8 cellular contexts compared by ENCODE assay signal in the genomic region with DNA sequence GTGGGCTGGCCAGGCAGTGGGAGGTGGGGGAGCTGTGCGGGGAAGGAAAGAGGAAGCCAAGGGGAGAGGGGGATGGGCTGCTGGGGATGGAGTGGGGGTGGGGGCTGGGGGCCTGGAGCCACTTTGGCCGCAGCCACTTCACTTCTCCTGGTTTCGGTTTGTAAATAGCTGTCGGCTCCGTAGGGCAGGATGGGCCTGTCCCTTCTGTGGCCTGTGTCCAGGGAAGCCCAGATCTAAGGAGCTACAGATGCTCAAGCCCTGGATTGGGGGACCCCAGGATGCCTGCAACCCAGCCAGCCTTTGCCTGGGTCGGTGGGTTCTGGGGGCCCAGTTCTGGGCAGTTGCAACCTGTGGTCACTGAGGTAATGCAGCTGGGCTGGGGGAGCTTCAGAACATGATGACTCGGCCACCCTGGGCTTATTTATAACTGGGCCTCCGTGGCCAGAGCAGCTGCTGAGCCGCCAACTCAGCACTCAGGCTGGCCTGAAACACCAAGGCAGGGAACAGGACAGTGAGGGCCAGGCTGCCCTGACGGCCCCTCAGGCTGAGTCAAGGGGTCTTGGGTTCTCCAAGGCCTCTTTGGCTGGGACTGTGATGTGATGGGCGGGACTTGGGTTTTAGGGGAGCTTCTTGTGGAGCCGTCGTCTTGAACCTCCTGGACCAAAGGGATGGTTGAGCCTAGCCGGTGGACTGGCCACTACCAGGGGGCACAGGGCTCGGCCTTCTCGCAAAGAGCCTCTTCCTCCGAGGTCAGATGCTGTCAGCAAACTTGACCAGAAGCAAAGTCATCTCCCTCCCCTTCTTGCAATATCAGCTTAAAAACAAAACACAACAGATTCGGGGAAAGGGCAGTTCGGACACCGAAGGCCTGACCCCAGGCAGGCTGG. TPM values are rescaled to one million over a fixed set of nuclear protein-coding genes. Genes with fewer than 3 reads are reported as not detected.
DNase-seq lines count a peak whose midpoint lies in the region; ATAC-seq and TF ChIP-seq lines count a peak whose summit lies in the region.

No MANE protein-coding gene starts in this region.

- peak overlapping the region; percentile 91 for H3K27ac Mint-ChIP-seq in activated T-helper 2 cell treated with anti-CD3 and anti-CD28 coated beads, Interferon-gamma antibody, Interleukin-2, Interleukin-4, amounts not matched to agents 10 μg/mL and 5 μg/mL and 100 μg/mL, durations not matched to agents 14 hours and 24 hours and 36 hours
- peak overlapping the region; percentile 88 to 95 (median 92) for H3K27ac Mint-ChIP-seq in immature natural killer cell
- no peak overlapping the region for H3K27ac Mint-ChIP-seq in glutamatergic neuron (ENCODE audit: unreplicated experiment)
- H3K27ac Mint-ChIP-seq in osteocyte (ENCODE audit: unreplicated experiment) = no peak overlapping the region

- TF ChIP-seq CTCF in glutamatergic neuron (IDR thresholded peaks at IDR 0.05; ENCODE audit: partially characterized antibody, unreplicated experiment) (no peak), osteocyte (IDR thresholded peaks at IDR 0.05) (no peak)

- H3K4me3 Mint-ChIP-seq in activated T-helper 2 cell treated with anti-CD3 and anti-CD28 coated beads, Interferon-gamma antibody, Interleukin-2, Interleukin-4, amounts not matched to agents 10 μg/mL and 5 μg/mL and 100 μg/mL, durations not matched to agents 14 hours and 24 hours and 36 hours (ENCODE audit: low read depth) = no peak overlapping the region
- peak overlapping the region; percentile 65 to 80 (median 76) for H3K4me3 Mint-ChIP-seq in immature natural killer cell
- no peak overlapping the region for H3K4me3 Mint-ChIP-seq in glutamatergic neuron (ENCODE audit: unreplicated experiment)
- no peak overlapping the region for H3K4me3 Mint-ChIP-seq in osteocyte (ENCODE audit: unreplicated experiment)

- no peaks in the 10 kb centered on the region for H3K36me3 Mint-ChIP-seq in activated T-helper 2 cell treated with anti-CD3 and anti-CD28 coated beads, Interferon-gamma antibody, Interleukin-2, Interleukin-4, amounts not matched to agents 10 μg/mL and 5 μg/mL and 100 μg/mL, durations not matched to agents 14 hours and 24 hours and 36 hours (ENCODE audit: low read depth)
- H3K36me3 Mint-ChIP-seq in immature natural killer cell = no peaks in the 10 kb centered on the region
- H3K36me3 Mint-ChIP-seq in glutamatergic neuron (ENCODE audit: unreplicated experiment) = no peaks in the 10 kb centered on the region
- H3K36me3 Mint-ChIP-seq in osteocyte (ENCODE audit: unreplicated experiment) = no peaks in the 10 kb centered on the region

- peaks cover 17% of the 10 kb centered on the region for H3K4me1 Mint-ChIP-seq in activated T-helper 2 cell treated with anti-CD3 and anti-CD28 coated beads, Interferon-gamma antibody, Interleukin-2, Interleukin-4, amounts not matched to agents 10 μg/mL and 5 μg/mL and 100 μg/mL, durations not matched to agents 14 hours and 24 hours and 36 hours (ENCODE audit: low read depth)
- H3K4me1 Mint-ChIP-seq in immature natural killer cell (peaks cover 72 to 75% of the 10 kb centered on the region in 2 donors), glutamatergic neuron (ENCODE audit: low read depth, unreplicated experiment) (peaks cover 4% of the 10 kb centered on the region), osteocyte (ENCODE audit: unreplicated experiment) (peaks cover 2% of the 10 kb centered on the region)

- ATAC-seq in GM21529 (IDR thresholded peaks at IDR 0.05; ENCODE audit: unreplicated experiment) = no peak

- no peaks in the 10 kb centered on the region for H3K9me3 Mint-ChIP-seq in activated T-helper 2 cell treated with anti-CD3 and anti-CD28 coated beads, Interferon-gamma antibody, Interleukin-2, Interleukin-4, amounts not matched to agents 10 μg/mL and 5 μg/mL and 100 μg/mL, durations not matched to agents 14 hours and 24 hours and 36 hours
- H3K9me3 Mint-ChIP-seq in immature natural killer cell = no peaks in the 10 kb centered on the region
- H3K9me3 Mint-ChIP-seq in glutamatergic neuron (ENCODE audit: unreplicated experiment) = peaks cover 2% of the 10 kb centered on the region
- no peaks in the 10 kb centered on the region for H3K9me3 Mint-ChIP-seq in osteocyte (ENCODE audit: unreplicated experiment)

- no peaks in the 10 kb centered on the region for H3K27me3 Mint-ChIP-seq in activated T-helper 2 cell treated with anti-CD3 and anti-CD28 coated beads, Interferon-gamma antibody, Interleukin-2, Interleukin-4, amounts not matched to agents 10 μg/mL and 5 μg/mL and 100 μg/mL, durations not matched to agents 14 hours and 24 hours and 36 hours (ENCODE audit: low read depth)
- H3K27me3 Mint-ChIP-seq in immature natural killer cell (ENCODE audit: low read depth in 3 of 3) = peaks cover 2 to 12% (median 2%) of the 10 kb centered on the region in 3 donors
- H3K27me3 Mint-ChIP-seq in glutamatergic neuron (ENCODE audit: unreplicated experiment) = peaks cover 3% of the 10 kb centered on the region
- H3K27me3 Mint-ChIP-seq in osteocyte (ENCODE audit: unreplicated experiment) = no peaks in the 10 kb centered on the region

- intact Hi-C loops in activated T-helper 2 cell treated with anti-CD3 and anti-CD28 coated beads, Interferon-gamma antibody, Interleukin-2, Interleukin-4, amounts not matched to agents 10 μg/mL and 5 μg/mL and 100 μg/mL, durations not matched to agents 14 hours and 24 hours and 36 hours (cut with micrococcal nuclease) = no loop called here

- DNase-seq in SIG-M5 treated with dmso at 0.1 percent for 504 hours (lab: John Stamatoyannopoulos, UW; ENCODE audit: unreplicated experiment) (peak; percentile 78), SIG-M5 (lab: John Stamatoyannopoulos, UW) (no peak), immature natural killer cell (no peak), substantia nigra (lab: John Stamatoyannopoulos, UW) (peak in 10 of 49 donors; percentile 27 to 62 (median 44)), glutamatergic neuron (no peak), osteocyte (ENCODE audit: extremely low spot score, unreplicated experiment) (no peak)
- no peak for DNase-seq in activated T-helper 2 cell treated with anti-CD3 and anti-CD28 coated beads, Interferon-gamma antibody, Interleukin-2, Interleukin-4, amounts not matched to agents 10 μg/mL and 5 μg/mL and 100 μg/mL, durations not matched to agents 14 hours and 24 hours and 36 hours (ENCODE audit: low spot score)

- peak overlapping the region; percentile 70 for H3K27ac ChIP-seq in substantia nigra (ENCODE audit: low read depth, low read length, poor library complexity, severe bottlenecking)

RNA-seq across cellular contexts. Expression of a gene that starts 15.0 kb away (rescaled TPM):
- 12.5 and 15.2 TPM in 2 replicates for total RNA-seq in activated T-helper 2 cell treated with anti-CD3 and anti-CD28 coated beads, Interferon-gamma antibody, Interleukin-2, Interleukin-4, amounts not matched to agents 10 μg/mL and 5 μg/mL and 100 μg/mL, durations not matched to agents 14 hours and 24 hours and 36 hours
- 10 to 100 TPM; 22.1 to 33.2 (median 27.7) TPM for polyA plus RNA-seq in immature natural killer cell
- total RNA-seq in glutamatergic neuron (ENCODE audit: unreplicated experiment) = 60.0 TPM
- total RNA-seq in osteocyte = 95.4 and 98.7 TPM in 2 replicates

RNA-seq across cellular contexts. Expression of a gene that starts 15.1 kb away (rescaled TPM):
- total RNA-seq in activated T-helper 2 cell treated with anti-CD3 and anti-CD28 coated beads, Interferon-gamma antibody, Interleukin-2, Interleukin-4, amounts not matched to agents 10 μg/mL and 5 μg/mL and 100 μg/mL, durations not matched to agents 14 hours and 24 hours and 36 hours = 0.11 TPM in 1 of 2 replicates, not detected in the other
- polyA plus RNA-seq in immature natural killer cell = 1 to 10 TPM in 2 of 3 donors, under 1 TPM in 1; 0.95 to 3.6 (median 2.3) TPM
- total RNA-seq in glutamatergic neuron (ENCODE audit: unreplicated experiment) (not detected), osteocyte (not detected in 2 replicates)

RNA-seq across cellular contexts. Expression of a gene that starts 32.8 kb away (rescaled TPM):
- 214 and 219 TPM in 2 replicates for total RNA-seq in activated T-helper 2 cell treated with anti-CD3 and anti-CD28 coated beads, Interferon-gamma antibody, Interleukin-2, Interleukin-4, amounts not matched to agents 10 μg/mL and 5 μg/mL and 100 μg/mL, durations not matched to agents 14 hours and 24 hours and 36 hours
- 100 to 1,000 TPM; 157 to 207 (median 184) TPM for polyA plus RNA-seq in immature natural killer cell
- total RNA-seq in glutamatergic neuron (ENCODE audit: unreplicated experiment) (112 TPM), osteocyte (123 and 126 TPM in 2 replicates)

RNA-seq across cellular contexts. Expression of a gene that starts 40.9 kb away (rescaled TPM):
- total RNA-seq in activated T-helper 2 cell treated with anti-CD3 and anti-CD28 coated beads, Interferon-gamma antibody, Interleukin-2, Interleukin-4, amounts not matched to agents 10 μg/mL and 5 μg/mL and 100 μg/mL, durations not matched to agents 14 hours and 24 hours and 36 hours = not detected in 2 replicates
- polyA plus RNA-seq in immature natural killer cell = not detected
- not detected for total RNA-seq in glutamatergic neuron (ENCODE audit: unreplicated experiment)
- total RNA-seq in osteocyte = not detected in 2 replicates

RNA-seq across cellular contexts. Expression of a gene that starts 55.5 kb away (rescaled TPM):
- total RNA-seq in activated T-helper 2 cell treated with anti-CD3 and anti-CD28 coated beads, Interferon-gamma antibody, Interleukin-2, Interleukin-4, amounts not matched to agents 10 μg/mL and 5 μg/mL and 100 μg/mL, durations not matched to agents 14 hours and 24 hours and 36 hours = 0.18 and 1.3 TPM in 2 replicates
- not detected for polyA plus RNA-seq in immature natural killer cell
- total RNA-seq in glutamatergic neuron (ENCODE audit: unreplicated experiment) (0.54 TPM), osteocyte (0.24 and 0.42 TPM in 2 replicates)

Comparison
In these comparisons a context has a peak if more than half of its experiments do, and no peak if none do; other contexts are left out.
1. H3K27ac Mint-ChIP-seq: peak in activated T-helper 2 cell treated with anti-CD3 and anti-CD28 coated beads, Interferon-gamma antibody, Interleukin-2, Interleukin-4, amounts not matched to agents 10 μg/mL and 5 μg/mL and 100 μg/mL, durations not matched to agents 14 hours and 24 hours and 36 hours (single experiment) and immature natural killer cell (6 of 6); none in glutamatergic neuron (single experiment) and osteocyte (single experiment).
2. H3K4me3 Mint-ChIP-seq: peak in immature natural killer cell (5 of 5); none in activated T-helper 2 cell treated with anti-CD3 and anti-CD28 coated beads, Interferon-gamma antibody, Interleukin-2, Interleukin-4, amounts not matched to agents 10 μg/mL and 5 μg/mL and 100 μg/mL, durations not matched to agents 14 hours and 24 hours and 36 hours (single experiment), glutamatergic neuron (single experiment) and osteocyte (single experiment).